30 cellular contexts compared by ENCODE assay signal in the genomic region with DNA sequence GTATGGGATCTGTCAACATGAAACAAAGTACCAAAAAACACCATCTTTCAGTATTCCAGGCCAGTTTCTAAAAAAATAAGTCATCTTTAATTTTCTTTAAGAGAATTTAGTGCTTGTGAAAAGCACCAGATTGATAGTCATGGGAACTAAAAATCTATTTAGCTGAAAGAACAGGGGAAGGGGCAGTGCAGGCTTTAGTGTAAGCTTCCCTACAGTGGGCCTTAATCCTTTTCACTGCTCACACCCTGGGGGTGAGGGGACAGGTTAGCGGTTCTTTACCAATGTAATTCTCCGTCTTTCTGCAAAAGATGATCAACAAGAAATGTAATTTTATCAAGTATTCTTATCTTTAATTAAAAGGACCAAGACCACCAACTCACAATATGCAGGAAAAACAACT.
"Had no signal": no experiment of that assay in that cellular context is flagged by ENCODE, and none has a peak within 500 bp of the region (broad histone marks: within the 10 kb centered on the region; RNA-seq: fewer than 3 reads in every experiment).

No MANE protein-coding gene starts in this region.

- H3K36me3 Mint-ChIP-seq: natural killer cell, type B pancreatic cell had no signal

- ATAC-seq: activated naive CD8-positive, alpha-beta T cell treated with anti-CD3 and anti-CD28 coated beads, Interleukin-2, amount 50 U/mL, for 24 hours; left lung; lower lobe of right lung; right lobe of liver; stimulated activated effector memory CD8-positive, alpha-beta T cell treated with anti-CD3 and anti-CD28 coated beads, Interleukin-12 subunit alpha, Interleukin-12 subunit beta, amount 100 ng/mL, for 72 hours had no signal

- H3K9me3 Mint-ChIP-seq: activated CD4-positive, alpha-beta memory T cell treated with anti-CD3 and anti-CD28 coated beads, Interleukin-2, amount 10 ng/mL, durations not matched to agents 7 days and 5 days; activated CD4-positive, alpha-beta T cell treated with anti-CD3 and anti-CD28 coated beads, Interleukin-2, amount 10 ng/mL, durations not matched to agents 7 days and 5 days; activated naive CD4-positive, alpha-beta T cell treated with anti-CD3 and anti-CD28 coated beads, Interleukin-2, amount 50 U/mL, for 24 hours; activated naive CD8-positive, alpha-beta T cell treated with anti-CD3 and anti-CD28 coated beads, Interleukin-2, amount 50 U/mL, for 24 hours; activated T-cell treated with anti-CD3 and anti-CD28 coated beads, Interleukin-2, amount 50 U/mL, for 24 hours; natural killer cell; stimulated activated effector memory CD8-positive, alpha-beta T cell treated with anti-CD3 and anti-CD28 coated beads, Interleukin-12 subunit alpha, Interleukin-12 subunit beta, amount 100 ng/mL, for 72 hours; stimulated activated naive CD8-positive, alpha-beta T cell treated with anti-CD3 and anti-CD28 coated beads, Interleukin-15, Interleukin-2, amounts not matched to agents 100 ng/mL and 50 ng/mL, for 24 hours; T-helper 1 cell treated with Interleukin-12 subunit alpha and Interleukin-12 subunit beta and Interleukin-4 antibody, amounts not matched to agents 30 μg/mL and 1 μg/mL, for 36 hours; type B pancreatic cell had no signal

- H3K27ac Mint-ChIP-seq: activated CD4-positive, alpha-beta memory T cell treated with anti-CD3 and anti-CD28 coated beads, Interleukin-2, amount 10 ng/mL, durations not matched to agents 7 days and 5 days; activated CD4-positive, alpha-beta T cell treated with anti-CD3 and anti-CD28 coated beads, Interleukin-2, amount 10 ng/mL, durations not matched to agents 7 days and 5 days; activated naive CD4-positive, alpha-beta T cell treated with anti-CD3 and anti-CD28 coated beads, Interleukin-2, amount 50 U/mL, for 24 hours; activated naive CD8-positive, alpha-beta T cell treated with anti-CD3 and anti-CD28 coated beads, Interleukin-2, amount 50 U/mL, for 24 hours; activated T-cell treated with anti-CD3 and anti-CD28 coated beads, Interleukin-2, amount 50 U/mL, for 24 hours; progenitor cell of endocrine pancreas; stimulated activated effector memory CD8-positive, alpha-beta T cell treated with anti-CD3 and anti-CD28 coated beads, Interleukin-12 subunit alpha, Interleukin-12 subunit beta, amount 100 ng/mL, for 72 hours; stimulated activated naive CD8-positive, alpha-beta T cell treated with anti-CD3 and anti-CD28 coated beads, Interleukin-15, Interleukin-2, amounts not matched to agents 100 ng/mL and 50 ng/mL, for 24 hours; T-helper 1 cell treated with Interleukin-12 subunit alpha and Interleukin-12 subunit beta and Interleukin-4 antibody, amounts not matched to agents 30 μg/mL and 1 μg/mL, for 36 hours; type B pancreatic cell had no signal

- H3K36me3 ChIP-seq: breast epithelium, ovary, right lobe of liver, thoracic aorta, vagina, WERI-Rb-1 had no signal

- DNase-seq: activated CD4-positive, alpha-beta memory T cell treated with anti-CD3 and anti-CD28 coated beads, Interleukin-2, amount 10 ng/mL, durations not matched to agents 7 days and 5 days; activated CD4-positive, alpha-beta T cell treated with anti-CD3 and anti-CD28 coated beads, Interleukin-2, amount 10 ng/mL, durations not matched to agents 7 days and 5 days; activated CD4-positive, CD25-positive, alpha-beta regulatory T cell treated with anti-CD3 and anti-CD28 coated beads, Interleukin-2, amount 50 U/mL, for 72 hours; activated CD8-positive, alpha-beta memory T cell treated with anti-CD3 and anti-CD28 coated beads, Interleukin-2, amount 50 U/mL, for 48 hours; activated gamma-delta T cell treated with Interleukin-2 at 50 U/mL for 16 hours; activated naive CD8-positive, alpha-beta T cell treated with anti-CD3 and anti-CD28 coated beads, Interleukin-2, amount 50 U/mL, for 24 hours; activated T-cell treated with anti-CD3 and anti-CD28 coated beads, Interleukin-2, amount 50 U/mL, for 24 hours; amygdala; central memory CD4-positive, alpha-beta T cell; head of caudate nucleus; hypothalamus; left lung; lower lobe of right lung; mesenchymal stem cell; natural killer cell; ovary; right lobe of liver; stimulated activated CD4-positive, alpha-beta T cell treated with anti-CD3 and anti-CD28 coated beads, Interleukin-12 subunit alpha, Interleukin-12 subunit beta, amount 100 ng/mL, for 4 hours; stimulated activated CD4-positive, alpha-beta T cell treated with anti-CD3 and anti-CD28 coated beads, Interleukin-4, amount 100 ng/mL, for 1 hour; T-helper 9 cell; WERI-Rb-1 had no signal

- H3K4me3 Mint-ChIP-seq: activated CD4-positive, alpha-beta memory T cell treated with anti-CD3 and anti-CD28 coated beads, Interleukin-2, amount 10 ng/mL, durations not matched to agents 7 days and 5 days; activated CD4-positive, alpha-beta T cell treated with anti-CD3 and anti-CD28 coated beads, Interleukin-2, amount 10 ng/mL, durations not matched to agents 7 days and 5 days; activated naive CD4-positive, alpha-beta T cell treated with anti-CD3 and anti-CD28 coated beads, Interleukin-2, amount 50 U/mL, for 24 hours; activated naive CD8-positive, alpha-beta T cell treated with anti-CD3 and anti-CD28 coated beads, Interleukin-2, amount 50 U/mL, for 24 hours; activated T-cell treated with anti-CD3 and anti-CD28 coated beads, Interleukin-2, amount 50 U/mL, for 24 hours; natural killer cell; stimulated activated effector memory CD8-positive, alpha-beta T cell treated with anti-CD3 and anti-CD28 coated beads, Interleukin-12 subunit alpha, Interleukin-12 subunit beta, amount 100 ng/mL, for 72 hours; stimulated activated naive CD8-positive, alpha-beta T cell treated with anti-CD3 and anti-CD28 coated beads, Interleukin-15, Interleukin-2, amounts not matched to agents 100 ng/mL and 50 ng/mL, for 24 hours; T-helper 1 cell treated with Interleukin-12 subunit alpha and Interleukin-12 subunit beta and Interleukin-4 antibody, amounts not matched to agents 30 μg/mL and 1 μg/mL, for 36 hours; type B pancreatic cell had no signal

- H3K9me3 ChIP-seq: breast epithelium, left lung, lower lobe of right lung, ovary, right lobe of liver, thoracic aorta, vagina had no signal

- H3K27me3 Mint-ChIP-seq: activated CD4-positive, alpha-beta memory T cell treated with anti-CD3 and anti-CD28 coated beads, Interleukin-2, amount 10 ng/mL, durations not matched to agents 7 days and 5 days; activated CD4-positive, alpha-beta T cell treated with anti-CD3 and anti-CD28 coated beads, Interleukin-2, amount 10 ng/mL, durations not matched to agents 7 days and 5 days; activated naive CD4-positive, alpha-beta T cell treated with anti-CD3 and anti-CD28 coated beads, Interleukin-2, amount 50 U/mL, for 24 hours; activated naive CD8-positive, alpha-beta T cell treated with anti-CD3 and anti-CD28 coated beads, Interleukin-2, amount 50 U/mL, for 24 hours; activated T-cell treated with anti-CD3 and anti-CD28 coated beads, Interleukin-2, amount 50 U/mL, for 24 hours; progenitor cell of endocrine pancreas; stimulated activated naive CD8-positive, alpha-beta T cell treated with anti-CD3 and anti-CD28 coated beads, Interleukin-15, Interleukin-2, amounts not matched to agents 100 ng/mL and 50 ng/mL, for 24 hours; type B pancreatic cell had no signal

- H3K27ac ChIP-seq: breast epithelium, left lung, lower lobe of right lung, ovary, right lobe of liver, thoracic aorta, vagina, WERI-Rb-1 had no signal

- H3K4me1 Mint-ChIP-seq: activated CD4-positive, alpha-beta memory T cell treated with anti-CD3 and anti-CD28 coated beads, Interleukin-2, amount 10 ng/mL, durations not matched to agents 7 days and 5 days; activated CD4-positive, alpha-beta T cell treated with anti-CD3 and anti-CD28 coated beads, Interleukin-2, amount 10 ng/mL, durations not matched to agents 7 days and 5 days; stimulated activated effector memory CD8-positive, alpha-beta T cell treated with anti-CD3 and anti-CD28 coated beads, Interleukin-12 subunit alpha, Interleukin-12 subunit beta, amount 100 ng/mL, for 72 hours had no signal

- H3K27me3 ChIP-seq: breast epithelium, left lung, right lobe of liver, vagina had no signal

- H3K4me1 ChIP-seq: breast epithelium, lower lobe of right lung, vagina had no signal

- H3K4me3 ChIP-seq: breast epithelium, left lung, lower lobe of right lung, ovary, right lobe of liver, thoracic aorta, vagina had no signal
